In genomic region chr3:117350386-117350785, GRCh38 we compare ENCODE assay signal across 18 cellular contexts.
A peak's percentile ranks its signal among the peaks of the same experiment; 100 is the strongest.
DNase-seq lines count a peak whose midpoint lies in the region; ATAC-seq, FAIRE-seq and TF ChIP-seq lines count a peak whose summit lies in the region.
"Had no signal": no experiment of that assay in that cellular context is flagged by ENCODE, and none has a peak within 500 bp of the region (broad histone marks: within the 10 kb centered on the region; RNA-seq: fewer than 3 reads in every experiment).

No MANE protein-coding gene starts in this region.

- H4K20me1 ChIP-seq in endothelial cell of umbilical vein (replicated peaks; ENCODE audit: control insufficient read depth, extremely low read depth, insufficient read depth, low read length): no peaks in the 10 kb centered on the region

- no peak for FAIRE-seq in endothelial cell of umbilical vein (lab: Jason Lieb, UNC)
- FAIRE-seq: A204.1, D721Med, GM19239, H1, HepG2, HTR-8/SVneo had no signal

- no TSS peak for BruUV-seq in A673 (replicated peaks; lab: Mats Ljungman, UMichigan)
- BruUV-seq in endothelial cell of umbilical vein (replicated peaks; lab: Mats Ljungman, UMichigan): no TSS peak

- no peaks in the 10 kb centered on the region for H3K9me1 ChIP-seq in endothelial cell of umbilical vein (replicated peaks; ENCODE audit: control insufficient read depth, extremely low read depth, insufficient read depth, low read length)

- in situ Hi-C loops in brain microvascular endothelial cell (cut with HindIII; ENCODE audit: low pct_ligation_motif_present, low sequenced_read_pairs): no loop called here

- TF ChIP-seq CTCF in A673 (conservative IDR thresholded peaks at IDR 0.05; ENCODE audit: low read depth, low read length) (no peak), endothelial cell of umbilical vein (IDR thresholded peaks at IDR 0.05; ENCODE audit: extremely low read depth in 1 of 2, insufficient read depth in 1 of 2, low read depth in 1 of 2, low read length in 2 of 2) (no peak), brain microvascular endothelial cell (IDR thresholded peaks at IDR 0.05; ENCODE audit: low read depth, low read length, missing control alignments) (no peak)

- ATAC-seq in GM21717 (IDR thresholded peaks at IDR 0.05; ENCODE audit: unreplicated experiment): no peak
- ATAC-seq: CD8-positive, alpha-beta T cell; HepG2 had no signal

- POLR2A ChIA-PET in A673 (lab: Charles Lee; ENCODE audit: low non-redundant PET): no interaction called here
- POLR2A ChIA-PET in endothelial cell of umbilical vein (lab: Charles Lee): no interaction called here

- peak; percentile 25 for DNase-seq in A673 (ENCODE audit: low spot score)
- peak; percentile 1 for DNase-seq in NCI-H2227 (lab: John Stamatoyannopoulos, UW; ENCODE audit: unreplicated experiment)
- DNase-seq in endothelial cell of umbilical vein (ENCODE audit: low read depth, low spot score): peak; percentile 96
- peak; percentile 32 for DNase-seq in putamen (ENCODE audit: low spot score)
- no peak for DNase-seq in activated effector memory CD4-positive, alpha-beta T cell treated with Interleukin-2 at 50 U/mL for 16 hours
- DNase-seq in brain microvascular endothelial cell: no peak
- DNase-seq: CD8-positive, alpha-beta T cell; COR-L47; DMS53; GF-D8 had no signal

- H3K27ac ChIP-seq in A673 (ENCODE audit: low read depth, low read length, poor library complexity, severe bottlenecking) (no peak overlapping the region), endothelial cell of umbilical vein (ENCODE audit: insufficient read depth, low read depth, low read length) (no peak overlapping the region), brain microvascular endothelial cell (no peak overlapping the region)

- H3K36me3 ChIP-seq in A673 (ENCODE audit: insufficient read depth, low read length, poor library complexity, severe bottlenecking) (no peaks in the 10 kb centered on the region), endothelial cell of umbilical vein (ENCODE audit: control insufficient read depth in 2 of 2, extremely low read depth in 1 of 2, insufficient read depth in 2 of 2, low read length in 2 of 2) (no peaks in the 10 kb centered on the region), brain microvascular endothelial cell (replicated peaks) (no peaks in the 10 kb centered on the region)
- H3K36me3 ChIP-seq: HAP-1 had no signal

- dilution Hi-C loops in endothelial cell of umbilical vein (cut with MboI; ENCODE audit: extremely low pct_ligation_motif_present, low sequenced_read_pairs): no loop called here

- peaks cover 6% of the 10 kb centered on the region for H3K4me1 ChIP-seq in A673 (ENCODE audit: insufficient read depth, low read length, poor library complexity, severe bottlenecking)
- peaks cover 4% of the 10 kb centered on the region for H3K4me1 ChIP-seq in endothelial cell of umbilical vein (ENCODE audit: control insufficient read depth, extremely low read depth, insufficient read depth, low read length)
- H3K4me1 ChIP-seq: HAP-1 had no signal

- CTCF ChIA-PET in A673 (lab: Charles Lee): no interaction called here
- CTCF ChIA-PET in endothelial cell of umbilical vein (lab: Charles Lee): interaction anchor here (1.5 to 1.6 kb wide), 4 partner anchors 11 to 580 kb away, joined by 5 to 10 read pairs (median 7); no protein-coding TSS in a partner anchor

- no peaks in the 10 kb centered on the region for H3K9me3 ChIP-seq in A673 (ENCODE audit: low read depth, low read length, poor library complexity, severe bottlenecking)
- no peaks in the 10 kb centered on the region for H3K9me3 ChIP-seq in endothelial cell of umbilical vein (replicated peaks; ENCODE audit: control insufficient read depth, insufficient read depth, low read length)
- H3K9me3 ChIP-seq: HAP-1 had no signal

- H2AFZ ChIP-seq in endothelial cell of umbilical vein (ENCODE audit: low read depth, low read length): no peak overlapping the region

- H3K4me2 ChIP-seq in endothelial cell of umbilical vein (ENCODE audit: insufficient read depth, low read length): no peak overlapping the region

- H3K27me3 ChIP-seq in A673 (replicated peaks; ENCODE audit: insufficient read depth, low read depth, low read length, poor library complexity) (no peaks in the 10 kb centered on the region), endothelial cell of umbilical vein (ENCODE audit: control insufficient read depth in 2 of 2, insufficient read depth in 2 of 2, low read length in 2 of 2) (no peaks in the 10 kb centered on the region), brain microvascular endothelial cell (replicated peaks) (no peaks in the 10 kb centered on the region)

- no peak for TF ChIP-seq POLR2A in endothelial cell of umbilical vein (IDR thresholded peaks at IDR 0.05; ENCODE audit: low read depth, low read length)

- H3K4me3 ChIP-seq in A673 (ENCODE audit: low read depth, low read length, poor library complexity, severe bottlenecking) (no peak overlapping the region), endothelial cell of umbilical vein (replicated peaks in 1 of 3; ENCODE audit: insufficient read depth in 1 of 3, low read depth in 1 of 3, low read length in 3 of 3) (no peak overlapping the region), brain microvascular endothelial cell (ENCODE audit: low read depth, low read length) (no peak overlapping the region)
- H3K4me3 ChIP-seq: HAP-1 had no signal

- H3K79me2 ChIP-seq in endothelial cell of umbilical vein (ENCODE audit: control insufficient read depth, insufficient read depth, low read length): no peaks in the 10 kb centered on the region

- intact Hi-C loops in A673 (cut with micrococcal nuclease; ENCODE audit: unreplicated experiment) (no loop called here), endothelial cell of umbilical vein (cut with micrococcal nuclease) (no loop called here)

- H3K9ac ChIP-seq in endothelial cell of umbilical vein (replicated peaks; ENCODE audit: extremely low read depth, insufficient read depth, low read length): no peak overlapping the region

TF ChIP-seq in endothelial cell of umbilical vein, 7 proteins besides CTCF, POLR2A, EP300 and RAD21:
- no peak for TF ChIP-seq POLR2AphosphoS5 (IDR thresholded peaks at IDR 0.05; ENCODE audit: insufficient read depth, low read depth, low read length)
- no peak for TF ChIP-seq FOS (IDR thresholded peaks at IDR 0.05; ENCODE audit: borderline replicate concordance, insufficient read depth, low read length)
- TF ChIP-seq JUN (IDR thresholded peaks at IDR 0.05; ENCODE audit: borderline replicate concordance, insufficient read depth, insufficient read length, low read depth): no peak
- no peak for TF ChIP-seq GATA2 (IDR thresholded peaks at IDR 0.05; ENCODE audit: insufficient read depth, insufficient read length, low read depth, low read length)
- no peak for TF ChIP-seq EZH2 (IDR thresholded peaks at IDR 0.05; ENCODE audit: borderline replicate concordance, low read depth, low read length, severe bottlenecking)
- no peak for TF ChIP-seq MYC (IDR thresholded peaks at IDR 0.05; ENCODE audit: low read depth, low read length)
- TF ChIP-seq MAX (IDR thresholded peaks at IDR 0.05; ENCODE audit: insufficient read depth, insufficient read length): no peak

Comparison
In these comparisons a context has a peak if more than half of its experiments do, and no peak if none do; other contexts are left out.
1. DNase-seq: peak in A673 (single experiment), NCI-H2227 (single experiment), endothelial cell of umbilical vein (single experiment) and putamen (single experiment); none in activated effector memory CD4-positive, alpha-beta T cell treated with Interleukin-2 at 50 U/mL for 16 hours (single experiment) and brain microvascular endothelial cell (single experiment).